ENCODE assay signal across 19 cellular contexts in the genomic region with DNA sequence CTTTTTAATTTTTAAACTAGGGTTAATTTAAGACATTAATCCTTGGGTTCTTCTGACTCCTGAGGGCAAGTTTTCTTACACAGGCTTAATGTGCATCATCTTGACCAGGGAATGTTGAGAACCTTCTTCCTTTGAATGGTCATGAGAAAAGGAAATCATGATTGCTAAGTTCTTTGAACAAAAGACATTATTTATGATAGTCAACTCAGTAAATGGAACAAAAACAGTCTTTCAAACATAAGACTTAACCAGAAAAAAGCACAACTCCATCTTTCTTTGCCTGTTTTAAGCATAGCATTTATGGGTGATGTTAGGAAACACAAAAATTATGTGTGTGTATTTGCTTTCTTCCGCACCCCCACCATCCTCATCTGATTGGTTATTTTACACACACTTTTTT. TPM values are rescaled to one million over a fixed set of nuclear protein-coding genes. Genes with fewer than 3 reads are reported as not detected.
DNase-seq lines count a peak whose midpoint lies in the region; ATAC-seq and TF ChIP-seq lines count a peak whose summit lies in the region.
"Had no signal": no experiment of that assay in that cellular context is flagged by ENCODE, and none has a peak within 500 bp of the region (broad histone marks: within the 10 kb centered on the region; RNA-seq: fewer than 3 reads in every experiment).

No MANE protein-coding gene starts in this region.

- TF ChIP-seq CTCF in CD4-positive, alpha-beta T cell (IDR thresholded peaks at IDR 0.05) = no peak

- CTCF ChIA-PET in CD4-positive, alpha-beta T cell (lab: Charles Lee) = no interaction called here

- H3K9me3 ChIP-seq in CD4-positive, alpha-beta T cell (ENCODE audit: control insufficient read depth, low read length) = no peaks in the 10 kb centered on the region
- H3K9me3 ChIP-seq in Karpas-422 (ENCODE audit: low read length) = no peaks in the 10 kb centered on the region
- H3K9me3 ChIP-seq: BE2C, SK-N-SH had no signal

- no peak for DNase-seq in CD4-positive, alpha-beta T cell
- DNase-seq in SK-MEL-5 (ENCODE audit: low read depth, low spot score) (peak; percentile 83), foreskin melanocyte (peak; percentile 94), amygdala (lab: John Stamatoyannopoulos, UW) (no peak), NCI-H2107 treated with DMSO at 0.1 percent for 48 hours (lab: John Stamatoyannopoulos, UW; ENCODE audit: unreplicated experiment) (no peak), Karpas-422 (no peak)
- DNase-seq in stimulated activated naive B cell treated with anti-CD40 and anti-IgM and Interleukin-4, amounts not matched to agents 10 μg/mL and 1 μg/mL and 100 μg/mL, for 72 hours = no peak
- DNase-seq: BE2C, EL, NCI-H1092 treated with DMSO at 0.1 percent for 48 hours, NCI-H1436 treated with DMSO at 0.1 percent for 48 hours, NCI-H1930, NCI-H226, NCI-H510A treated with DMSO at 0.1 percent for 48 hours, NCI-H748 treated with DMSO at 0.1 percent for 48 hours, PC-9, RPMI8226, SHP77 treated with DMSO at 0.1 percent for 48 hours, SK-N-SH had no signal

- no peaks in the 10 kb centered on the region for H3K27me3 Mint-ChIP-seq in CD4-positive, alpha-beta T cell
- H3K27me3 Mint-ChIP-seq in stimulated activated naive B cell treated with anti-CD40 and anti-IgM and Interleukin-4, amounts not matched to agents 10 μg/mL and 1 μg/mL and 100 μg/mL, for 72 hours = no peaks in the 10 kb centered on the region

- H3K4me3 Mint-ChIP-seq in CD4-positive, alpha-beta T cell = no peak overlapping the region
- H3K4me3 Mint-ChIP-seq in stimulated activated naive B cell treated with anti-CD40 and anti-IgM and Interleukin-4, amounts not matched to agents 10 μg/mL and 1 μg/mL and 100 μg/mL, for 72 hours = no peak overlapping the region

- in situ Hi-C loops in SK-MEL-5 (cut with HindIII; ENCODE audit: low pct_unique_long_range_greater_than_20kb, low sequenced_read_pairs) = no loop called here

- peaks cover 71% of the 10 kb centered on the region for H3K4me1 Mint-ChIP-seq in CD4-positive, alpha-beta T cell (ENCODE audit: low read depth)
- H3K4me1 Mint-ChIP-seq in stimulated activated naive B cell treated with anti-CD40 and anti-IgM and Interleukin-4, amounts not matched to agents 10 μg/mL and 1 μg/mL and 100 μg/mL, for 72 hours = peaks cover 18 to 50% of the 10 kb centered on the region in 2 donors

- H3K9me3 Mint-ChIP-seq in CD4-positive, alpha-beta T cell = no peaks in the 10 kb centered on the region
- no peaks in the 10 kb centered on the region for H3K9me3 Mint-ChIP-seq in stimulated activated naive B cell treated with anti-CD40 and anti-IgM and Interleukin-4, amounts not matched to agents 10 μg/mL and 1 μg/mL and 100 μg/mL, for 72 hours

- peaks cover 33% of the 10 kb centered on the region for H4K20me1 ChIP-seq in Karpas-422 (ENCODE audit: insufficient read depth, low read depth, low read length)

- no peaks in the 10 kb centered on the region for H3K79me2 ChIP-seq in Karpas-422 (ENCODE audit: low read length)

- H3K27me3 ChIP-seq in CD4-positive, alpha-beta T cell (ENCODE audit: control insufficient read depth, insufficient read depth, low read length) = no peaks in the 10 kb centered on the region
- H3K27me3 ChIP-seq in Karpas-422 (ENCODE audit: low read length) = no peaks in the 10 kb centered on the region
- H3K27me3 ChIP-seq: BE2C had no signal

- H3K4me1 ChIP-seq in Karpas-422 (ENCODE audit: low read length) = peaks cover 11% of the 10 kb centered on the region
- H3K4me1 ChIP-seq: BE2C had no signal

- ATAC-seq in CD4-positive, alpha-beta T cell (ENCODE audit: poor library complexity) = no peak
- no peak for ATAC-seq in stimulated activated naive B cell treated with anti-CD40 and anti-IgM and Interleukin-4, amounts not matched to agents 10 μg/mL and 1 μg/mL and 100 μg/mL, for 72 hours (replicated peaks)

- intact Hi-C loops in CD4-positive, alpha-beta T cell (cut with DNase I, micrococcal nuclease) = loop anchor here in 1 of 2 experiments (10.0 kb wide), 1 partner anchor 289 kb away; no protein-coding TSS in a partner anchor

- H3K9ac ChIP-seq in Karpas-422 (ENCODE audit: low read length) = no peak overlapping the region
- H3K9ac ChIP-seq: SK-N-SH had no signal

- no peak overlapping the region for H3K27ac ChIP-seq in CD4-positive, alpha-beta T cell (ENCODE audit: low read depth, low read length)
- no peak overlapping the region for H3K27ac ChIP-seq in Karpas-422 (ENCODE audit: low read length)
- H3K27ac ChIP-seq: PC-9 had no signal

- no peaks in the 10 kb centered on the region for H3K36me3 ChIP-seq in Karpas-422 (ENCODE audit: insufficient read depth, low read length)

- POLR2A ChIA-PET in CD4-positive, alpha-beta T cell (lab: Charles Lee) = no interaction called here

- H3K4me2 ChIP-seq in Karpas-422 (ENCODE audit: low read depth, low read length, poor library complexity, severe bottlenecking) = no peak overlapping the region
- H3K4me2 ChIP-seq: PC-9, SK-N-SH had no signal

- H3K36me3 Mint-ChIP-seq in CD4-positive, alpha-beta T cell (ENCODE audit: low read depth) = peaks cover 26% of the 10 kb centered on the region
- peaks cover 15 to 24% of the 10 kb centered on the region in 2 donors for H3K36me3 Mint-ChIP-seq in stimulated activated naive B cell treated with anti-CD40 and anti-IgM and Interleukin-4, amounts not matched to agents 10 μg/mL and 1 μg/mL and 100 μg/mL, for 72 hours

- H3K4me3 ChIP-seq in Karpas-422 (ENCODE audit: low read length) = no peak overlapping the region
- H3K4me3 ChIP-seq: PC-9 had no signal

- no peak overlapping the region for H2AFZ ChIP-seq in Karpas-422 (ENCODE audit: low read length)
- H2AFZ ChIP-seq: PC-9 had no signal

- no peaks in the 10 kb centered on the region for H3K9me2 ChIP-seq in Karpas-422 (replicated peaks; ENCODE audit: insufficient read depth, low read length)
- H3K9me2 ChIP-seq: SK-N-SH had no signal

- peak overlapping the region; percentile 84 for H3K27ac Mint-ChIP-seq in CD4-positive, alpha-beta T cell
- H3K27ac Mint-ChIP-seq in stimulated activated naive B cell treated with anti-CD40 and anti-IgM and Interleukin-4, amounts not matched to agents 10 μg/mL and 1 μg/mL and 100 μg/mL, for 72 hours = peak overlapping the region; percentile 67

RNA-seq across cellular contexts. Expression of a gene that starts 5.4 kb away (rescaled TPM):
- 10 to 100 TPM; 10.5 to 12.3 TPM for total RNA-seq in CD4-positive, alpha-beta T cell
- total RNA-seq in SK-MEL-5 (2014; rRNA removed; shearing (Covaris generic)) = 28.1 and 33.8 TPM in 2 replicates
- 59.6 and 72.6 TPM in 2 replicates for polyA plus RNA-seq in SK-MEL-5 (2015; cell fraction: cytosol; rRNA removed)
- 9.9 and 22.8 TPM in 2 replicates for polyA plus RNA-seq in SK-MEL-5 (2015; cell fraction: nucleus; rRNA removed)
- total RNA-seq in Karpas-422 (2014; rRNA removed; shearing (Covaris generic); ENCODE audit: low replicate concordance) = 5.4 and 12.8 TPM in 2 replicates

RNA-seq across cellular contexts. Expression of a gene that starts 16.5 kb away (rescaled TPM):
- total RNA-seq in CD4-positive, alpha-beta T cell = 10 to 100 TPM in 1 of 2 experiments, 1 to 10 TPM in 1; 8.4 to 10.2 TPM
- total RNA-seq in SK-MEL-5 (2014; rRNA removed; shearing (Covaris generic)) = 55.4 and 55.6 TPM in 2 replicates
- polyA plus RNA-seq in SK-MEL-5 (2015; cell fraction: cytosol; rRNA removed) = 35.5 and 41.2 TPM in 2 replicates
- polyA plus RNA-seq in SK-MEL-5 (2015; cell fraction: nucleus; rRNA removed) = 12.8 and 14.5 TPM in 2 replicates
- 10.9 and 13.7 TPM in 2 replicates for total RNA-seq in Karpas-422 (2014; rRNA removed; shearing (Covaris generic); ENCODE audit: low replicate concordance)

Comparison
In these comparisons a context has a peak if more than half of its experiments do, and no peak if none do; other contexts are left out.
1. DNase-seq: peak in SK-MEL-5 (single experiment) and foreskin melanocyte (single experiment); none in CD4-positive, alpha-beta T cell (0 of 10), stimulated activated naive B cell treated with anti-CD40 and anti-IgM and Interleukin-4, amounts not matched to agents 10 μg/mL and 1 μg/mL and 100 μg/mL, for 72 hours (single experiment), amygdala (0 of 56), NCI-H2107 treated with DMSO at 0.1 percent for 48 hours (single experiment) and Karpas-422 (single experiment).